1 cellular context compared by ENCODE assay signal in genomic region chr12:43444940-43445564, GRCh38.
TF ChIP-seq lines count a peak whose summit lies in the region.

No MANE protein-coding gene starts in this region.

TF ChIP-seq in Ishikawa, 13 proteins besides CTCF, POLR2A, EP300 and RAD21 (continued from another document):
- no peak for TF ChIP-seq REST (IDR thresholded peaks at IDR 0.05; ENCODE audit: low read depth)
- no peak for TF ChIP-seq CREB1 (IDR thresholded peaks at IDR 0.05; ENCODE audit: low read depth)
- no peak for TF ChIP-seq YY1 (IDR thresholded peaks at IDR 0.05; ENCODE audit: low read depth)
- TF ChIP-seq CEBPB (IDR thresholded peaks at IDR 0.05), result no peak
